In genomic region chr2:28906376-28906775, GRCh38 we compare ENCODE assay signal across 28 cellular contexts. TPM values are rescaled to one million over a fixed set of nuclear protein-coding genes. Genes with fewer than 3 reads are reported as not detected.
DNase-seq lines count a peak whose midpoint lies in the region; ATAC-seq, FAIRE-seq and TF ChIP-seq lines count a peak whose summit lies in the region.
"Had no signal": no experiment of that assay in that cellular context is flagged by ENCODE, and none has a peak within 500 bp of the region (broad histone marks: within the 10 kb centered on the region; RNA-seq: fewer than 3 reads in every experiment).

No MANE protein-coding gene starts in this region.

- no peak overlapping the region for H2AFZ ChIP-seq in K562 (ENCODE audit: low read depth, low read length)

- H3K4me2 ChIP-seq in K562 (ENCODE audit: insufficient read depth, low read length) = no peak overlapping the region

- H3K9ac ChIP-seq in K562 (ENCODE audit: insufficient read depth in 1 of 2, low read depth in 2 of 2, low read length in 2 of 2) = no peak overlapping the region

- H3K4me1 Mint-ChIP-seq in T-helper 2 cell treated with Interferon-gamma antibody and Interleukin-4, amounts not matched to agents 5 μg/mL and 100 μg/mL, for 36 hours (ENCODE audit: low read depth) = peaks cover 2% of the 10 kb centered on the region

- no peak overlapping the region for H3K27ac ChIP-seq in K562 (ENCODE audit: extremely low read depth, low read depth, low read length)
- H3K27ac ChIP-seq: 22Rv1, neutrophil, psoas muscle, thoracic aorta had no signal

- H3K4me3 ChIP-seq in K562 = no peak overlapping the region
- H3K4me3 ChIP-seq: GM12878, psoas muscle, thoracic aorta had no signal

- H4K20me1 ChIP-seq in K562 (replicated peaks; ENCODE audit: control insufficient read depth, insufficient read depth, low read length) = peaks cover 5% of the 10 kb centered on the region; the same call in 1 of the 2 replicates

- peaks cover 94% of the 10 kb centered on the region for H3K36me3 ChIP-seq in K562 (ENCODE audit: control insufficient read depth, insufficient read depth, low read length)

- H3K27ac Mint-ChIP-seq in T-helper 2 cell treated with Interferon-gamma antibody and Interleukin-4, amounts not matched to agents 5 μg/mL and 100 μg/mL, for 36 hours = peak overlapping the region; percentile 4
- H3K27ac Mint-ChIP-seq: activated CD4-positive, alpha-beta T cell treated with anti-CD3 and anti-CD28 coated beads, Interleukin-2, amount 10 ng/mL, durations not matched to agents 24 days and 14 days; mesothelial cell of epicardium had no signal

- no peaks in the 10 kb centered on the region for H3K9me3 Mint-ChIP-seq in T-helper 2 cell treated with Interferon-gamma antibody and Interleukin-4, amounts not matched to agents 5 μg/mL and 100 μg/mL, for 36 hours
- H3K9me3 Mint-ChIP-seq: activated CD4-positive, alpha-beta T cell treated with anti-CD3 and anti-CD28 coated beads, Interleukin-2, amount 10 ng/mL, durations not matched to agents 24 days and 14 days; CD14-positive monocyte; mesothelial cell of epicardium; naive B cell had no signal

- H3K79me2 ChIP-seq in K562 (ENCODE audit: control insufficient read depth, insufficient read depth, low read length) = peaks cover 94% of the 10 kb centered on the region

- no peaks in the 10 kb centered on the region for H3K9me3 ChIP-seq in K562 (replicated peaks; ENCODE audit: control insufficient read depth, insufficient read depth, low read depth, low read length)
- H3K9me3 ChIP-seq: neutrophil, psoas muscle, thoracic aorta had no signal

- intact Hi-C loops in K562 (cut with micrococcal nuclease) = no loop called here

- H3K4me1 ChIP-seq in K562 (replicated peaks in 1 of 2; ENCODE audit: control insufficient read depth in 2 of 2, insufficient read depth in 2 of 2, low read length in 2 of 2) = no peaks in the 10 kb centered on the region; a peak in 1 of 5 replicates
- H3K4me1 ChIP-seq: psoas muscle had no signal

- ATAC-seq in K562 (no peak), GM18867 (IDR thresholded peaks at IDR 0.05; ENCODE audit: unreplicated experiment) (no peak), GM21390 (IDR thresholded peaks at IDR 0.05; ENCODE audit: unreplicated experiment) (no peak)
- ATAC-seq: GM12878 had no signal

- CTCF ChIA-PET in K562 (lab: Yijun Ruan, JAX; ENCODE audit: low intra/inter-chr PET ratio) = no interaction called here

- TF ChIP-seq RAD21 in K562 (CRISPR knock-in tag; conservative IDR thresholded peaks at IDR 0.05 in 1 of 2, IDR thresholded peaks at IDR 0.05 in 1 of 2) = no peak

- POLR2A ChIA-PET in K562 (lab: Yijun Ruan, JAX) = interaction anchor here (0.6 to 4.8 kb wide), 2 partner anchors 10 to 16 kb away, joined by 3 to 29 read pairs; no protein-coding TSS in a partner anchor

- WGBS in K562 (ENCODE audit: insufficient coverage, low coverage, missing lambda C conversion rate) = 95% methylated on average over 4 of the region's 4 CpGs

- TF ChIP-seq CTCF in K562 (IDR thresholded peaks at IDR 0.05 in 2 of 3, conservative IDR thresholded peaks at IDR 0.05 in 1 of 3; ENCODE audit: insufficient read depth in 2 of 3, low read depth in 1 of 3, low read length in 3 of 3) = no peak

- in situ Hi-C loops in K562 (cut with MboI) = no loop called here

- no peaks in the 10 kb centered on the region for H3K27me3 ChIP-seq in K562 (ENCODE audit: control insufficient read depth in 2 of 2, insufficient read depth in 2 of 2, low read length in 2 of 2)
- H3K27me3 ChIP-seq: neutrophil had no signal

- TF ChIP-seq POLR2A in K562 (conservative IDR thresholded peaks at IDR 0.05) (0 out of 2 replicates have a peak, but pooled peaks have one; percentile 7), H54 (IDR thresholded peaks at IDR 0.05; ENCODE audit: low read depth, low read length) (no peak)

- no peak overlapping the region for H3K4me3 Mint-ChIP-seq in T-helper 2 cell treated with Interferon-gamma antibody and Interleukin-4, amounts not matched to agents 5 μg/mL and 100 μg/mL, for 36 hours
- H3K4me3 Mint-ChIP-seq: activated CD4-positive, alpha-beta T cell treated with anti-CD3 and anti-CD28 coated beads, Interleukin-2, amount 10 ng/mL, durations not matched to agents 24 days and 14 days; CD14-positive monocyte; mesothelial cell of epicardium; naive B cell had no signal

- BruUV-seq in K562 (replicated peaks; lab: Mats Ljungman, UMichigan) = TSS peak; percentile 1

- peaks cover 47% of the 10 kb centered on the region for H3K36me3 Mint-ChIP-seq in T-helper 2 cell treated with Interferon-gamma antibody and Interleukin-4, amounts not matched to agents 5 μg/mL and 100 μg/mL, for 36 hours (ENCODE audit: low read depth)

- DNase-seq in T-helper 2 cell treated with Interferon-gamma antibody and Interleukin-4, amounts not matched to agents 5 μg/mL and 100 μg/mL, for 36 hours (ENCODE audit: low spot score) = no peak
- DNase-seq in T-helper 2 cell (no peak), HCEC 1CT (peak; percentile 57), K562 (ENCODE audit: extremely low read depth in 1 of 4, low spot score in 3 of 4) (no peak), iris pigment epithelial cell (ENCODE audit: low read depth) (peak; percentile 73), H54 (ENCODE audit: insufficient read length, low spot score) (no peak)
- DNase-seq: activated CD4-positive, alpha-beta T cell treated with anti-CD3 and anti-CD28 coated beads, Interleukin-2, amount 10 ng/mL, durations not matched to agents 24 days and 14 days; activated gamma-delta T cell; amygdala; islet precursor cell; naive B cell; NCI-H1105; NCI-H1930; NCI-H526 treated with DMSO at 0.1 percent for 48 hours; psoas muscle; SHP77; stimulated activated CD4-positive, alpha-beta T cell treated with anti-CD3 and anti-CD28 coated beads, Interleukin-15, amount 100 ng/mL, for 24 hours; stimulated activated naive CD4-positive, alpha-beta T cell treated with Interleukin-2 at 50 U/mL for 16 hours had no signal

- FAIRE-seq in K562 (lab: Jason Lieb, UNC) (no peak), H54 (lab: Jason Lieb, UNC) (no peak)
- FAIRE-seq: D721Med, GM12878, urothelium cell line had no signal

- H3K27me3 Mint-ChIP-seq in T-helper 2 cell treated with Interferon-gamma antibody and Interleukin-4, amounts not matched to agents 5 μg/mL and 100 μg/mL, for 36 hours (ENCODE audit: low read depth) = no peaks in the 10 kb centered on the region
- H3K27me3 Mint-ChIP-seq: activated CD4-positive, alpha-beta T cell treated with anti-CD3 and anti-CD28 coated beads, Interleukin-2, amount 10 ng/mL, durations not matched to agents 24 days and 14 days; naive B cell had no signal

- TF ChIP-seq EP300 in K562 (IDR thresholded peaks at IDR 0.05; ENCODE audit: low read length) = no peak

- no peaks in the 10 kb centered on the region for H3K9me1 ChIP-seq in K562 (ENCODE audit: control insufficient read depth, insufficient read depth, low read length)

TF ChIP-seq in K562, 482 proteins besides CTCF, POLR2A, EP300 and RAD21 (continues in another document):
- TF ChIP-seq ZNF507 (tag; conservative IDR thresholded peaks at IDR 0.05) (no peak), TSC22D4 (tag; IDR thresholded peaks at IDR 0.05) (no peak), PHB2 (IDR thresholded peaks at IDR 0.05; ENCODE audit: low read depth) (no peak), POU5F1 (IDR thresholded peaks at IDR 0.05; ENCODE audit: borderline replicate concordance, low read depth, low read length, partially characterized antibody) (no peak), DPF2 (IDR thresholded peaks at IDR 0.05) (no peak), POLR2AphosphoS5 (IDR thresholded peaks at IDR 0.05; ENCODE audit: control insufficient read depth, insufficient read depth, low read depth, low read length) (no peak), CBX2 (IDR thresholded peaks at IDR 0.05; ENCODE audit: insufficient read depth, low read length, poor library complexity, severe bottlenecking) (no peak), KAT7 (CRISPR knock-in tag; IDR thresholded peaks at IDR 0.05; ENCODE audit: borderline replicate concordance) (no peak)

RNA-seq across cellular contexts. Expression of gene WDR43, which starts 11.9 kb away (rescaled TPM):
- 135 and 262 TPM in 2 replicates for total RNA-seq in K562 (2011; cell fraction: chromatin; rRNA removed; ENCODE audit: low replicate concordance)
- 43.0 and 47.1 TPM in 2 replicates for total RNA-seq in K562 (2011; cell fraction: nucleolus; rRNA removed)
- total RNA-seq in K562 (2011; cell fraction: nucleoplasm; rRNA removed) = 83.1 and 84.3 TPM in 2 replicates
- total RNA-seq in K562 (2014; rRNA removed) (105 and 106 TPM in 2 replicates), K562 (2014; rRNA removed; fragmentation: Illumina TruSeq; extraction: Trizol) (134 and 161 TPM in 2 replicates), K562 (2015; rRNA removed; fragmentation: Illumina TruSeq; extraction: Trizol) (144 and 149 TPM in 2 replicates), K562 (2021) (105 and 107 TPM in 2 replicates)
- polyA plus RNA-seq in K562 (2011; rRNA removed) (147 and 197 TPM in 2 replicates), K562 (2014; fragmentation: Illumina TruSeq; extraction: Trizol) (77.9 and 83.1 TPM in 2 replicates), K562 (2014; fragmentation: Nextera tagmentation; extraction: Ambion mirVana) (10 to 100 TPM; 34.6 to 39.2 TPM), K562 (2014; rRNA removed) (53.6 and 58.3 TPM in 2 replicates)
- polyA plus RNA-seq in K562 (2011; cell fraction: cytosol; rRNA removed) = 38.2 and 53.2 TPM in 2 replicates
- 67.5 and 86.6 TPM in 2 replicates for polyA plus RNA-seq in K562 (2011; cell fraction: nucleus; rRNA removed)
- polyA plus RNA-seq in K562 (2012) = 31.9 and 60.1 TPM in 2 replicates
- polyA minus RNA-seq in K562 (2011; rRNA and poly(A)+ RNA removed) = 600 and 656 TPM in 2 replicates
- 95.2 and 128 TPM in 2 replicates for polyA minus RNA-seq in K562 (2011; cell fraction: cytosol; rRNA and poly(A)+ RNA removed)
- 61.4 and 133 TPM in 2 replicates for polyA minus RNA-seq in K562 (2011; cell fraction: nucleus; rRNA and poly(A)+ RNA removed)

RNA-seq across cellular contexts. Expression of gene TRMT61B, which starts 36.3 kb away (rescaled TPM):
- 18.5 and 29.3 TPM in 2 replicates for total RNA-seq in K562 (2011; cell fraction: chromatin; rRNA removed; ENCODE audit: low replicate concordance)
- 13.6 and 14.7 TPM in 2 replicates for total RNA-seq in K562 (2011; cell fraction: nucleolus; rRNA removed)
- total RNA-seq in K562 (2011; cell fraction: nucleoplasm; rRNA removed) = 16.7 and 19.5 TPM in 2 replicates
- total RNA-seq in K562 (2014; rRNA removed) (13.7 and 19.2 TPM in 2 replicates), K562 (2014; rRNA removed; fragmentation: Illumina TruSeq; extraction: Trizol) (27.1 and 28.9 TPM in 2 replicates), K562 (2015; rRNA removed; fragmentation: Illumina TruSeq; extraction: Trizol) (22.3 and 22.9 TPM in 2 replicates), K562 (2021) (17.4 and 20.0 TPM in 2 replicates)
- polyA plus RNA-seq in K562 (2011; rRNA removed) (22.8 and 28.3 TPM in 2 replicates), K562 (2014; fragmentation: Illumina TruSeq; extraction: Trizol) (18.8 and 19.5 TPM in 2 replicates), K562 (2014; fragmentation: Nextera tagmentation; extraction: Ambion mirVana) (10 to 100 TPM; 16.7 to 26.8 TPM), K562 (2014; rRNA removed) (13.2 and 21.4 TPM in 2 replicates)
- 6.7 and 8.6 TPM in 2 replicates for polyA plus RNA-seq in K562 (2011; cell fraction: cytosol; rRNA removed)
- 10.1 and 13.5 TPM in 2 replicates for polyA plus RNA-seq in K562 (2011; cell fraction: nucleus; rRNA removed)
- polyA plus RNA-seq in K562 (2012) = 16.7 and 18.3 TPM in 2 replicates
- 11.7 and 13.1 TPM in 2 replicates for polyA minus RNA-seq in K562 (2011; rRNA and poly(A)+ RNA removed)
- polyA minus RNA-seq in K562 (2011; cell fraction: cytosol; rRNA and poly(A)+ RNA removed) = 5.9 and 7.9 TPM in 2 replicates
- 10.2 and 13.2 TPM in 2 replicates for polyA minus RNA-seq in K562 (2011; cell fraction: nucleus; rRNA and poly(A)+ RNA removed)

Comparison
In these comparisons a context has a peak if more than half of its experiments do, and no peak if none do; other contexts are left out.
1. DNase-seq: peak in HCEC 1CT (single experiment) and iris pigment epithelial cell (single experiment); none in T-helper 2 cell treated with Interferon-gamma antibody and Interleukin-4, amounts not matched to agents 5 μg/mL and 100 μg/mL, for 36 hours (single experiment), T-helper 2 cell (0 of 5), K562 (0 of 4) and H54 (single experiment).